In genomic region chr18:25225152-25225551, GRCh38 we compare ENCODE assay signal across 18 cellular contexts.
"Had no signal": no experiment of that assay in that cellular context is flagged by ENCODE, and none has a peak within 500 bp of the region (broad histone marks: within the 10 kb centered on the region; RNA-seq: fewer than 3 reads in every experiment).

No MANE protein-coding gene starts in this region.

- H3K36me3 ChIP-seq: breast epithelium, gastrocnemius medialis, ovary had no signal

- H3K27ac ChIP-seq: breast epithelium, gastrocnemius medialis, ovary, upper lobe of left lung had no signal

- H3K4me1 ChIP-seq: breast epithelium had no signal

- H3K4me3 Mint-ChIP-seq: activated CD4-positive, alpha-beta T cell treated with anti-CD3 and anti-CD28 coated beads, Interleukin-2, amount 10 ng/mL, durations not matched to agents 7 days and 5 days; activated naive CD8-positive, alpha-beta T cell; neural crest cell; T-cell had no signal

- H3K27me3 ChIP-seq: breast epithelium, gastrocnemius medialis, ovary, upper lobe of left lung had no signal

- H3K27me3 Mint-ChIP-seq: activated naive CD8-positive, alpha-beta T cell; T-cell had no signal

- H3K36me3 Mint-ChIP-seq: activated naive CD8-positive, alpha-beta T cell; T-cell had no signal

- DNase-seq: activated CD4-positive, alpha-beta T cell treated with anti-CD3 and anti-CD28 coated beads, Interleukin-2, amount 10 ng/mL, durations not matched to agents 7 days and 5 days; activated CD4-positive, CD25-positive, alpha-beta regulatory T cell; amygdala; gastrocnemius medialis; left ventricle myocardium superior; mesenchymal stem cell; ovary; stimulated activated CD4-positive, alpha-beta T cell treated with anti-CD3 and anti-CD28 coated beads, Interleukin-12 subunit alpha, Interleukin-12 subunit beta, amount 100 ng/mL, for 4 hours; stimulated activated CD4-positive, alpha-beta T cell treated with anti-CD3 and anti-CD28 coated beads, Interleukin-2, amount 100 ng/mL, for 48 hours; stimulated activated naive CD8-positive, alpha-beta T cell treated with anti-CD3 and anti-CD28 coated beads, Interleukin-15, Interleukin-2, amounts not matched to agents 100 U/mL and 50 U/mL, for 24 hours; T-cell; T1000; upper lobe of left lung had no signal

- H3K4me1 Mint-ChIP-seq: activated CD4-positive, alpha-beta T cell treated with anti-CD3 and anti-CD28 coated beads, Interleukin-2, amount 10 ng/mL, durations not matched to agents 7 days and 5 days; T-cell had no signal

- H3K27ac Mint-ChIP-seq: activated CD4-positive, alpha-beta T cell treated with anti-CD3 and anti-CD28 coated beads, Interleukin-2, amount 10 ng/mL, durations not matched to agents 7 days and 5 days; activated naive CD8-positive, alpha-beta T cell; activated T-helper 2 cell treated with anti-CD3 and anti-CD28 coated beads, Interferon-gamma antibody, Interleukin-2, Interleukin-4, amounts not matched to agents 10 μg/mL and 5 μg/mL and 100 μg/mL, durations not matched to agents 14 hours and 24 hours and 36 hours; T-cell had no signal

- H3K4me3 ChIP-seq: breast epithelium, gastrocnemius medialis, ovary, upper lobe of left lung had no signal

- FAIRE-seq: keratinocyte had no signal

- H3K9me3 ChIP-seq: breast epithelium, gastrocnemius medialis, ovary, upper lobe of left lung had no signal

- H3K9me3 Mint-ChIP-seq: activated CD4-positive, alpha-beta T cell treated with anti-CD3 and anti-CD28 coated beads, Interleukin-2, amount 10 ng/mL, durations not matched to agents 7 days and 5 days; activated T-helper 2 cell treated with anti-CD3 and anti-CD28 coated beads, Interferon-gamma antibody, Interleukin-2, Interleukin-4, amounts not matched to agents 10 μg/mL and 5 μg/mL and 100 μg/mL, durations not matched to agents 14 hours and 24 hours and 36 hours; neural crest cell; T-cell had no signal
